Comparison of ENCODE assay signal across 1 cellular context in genomic region chr5:81908771-81909170, GRCh38.
TF ChIP-seq lines count a peak whose summit lies in the region.

No MANE protein-coding gene starts in this region.

TF ChIP-seq in K562, 482 proteins besides CTCF, POLR2A, EP300 and RAD21 (continued from another document and continues in another):
- peak; percentile 75 for TF ChIP-seq ZNF407 (IDR thresholded peaks at IDR 0.05; ENCODE audit: low read depth)
- TF ChIP-seq SPI1 (IDR thresholded peaks at IDR 0.05; ENCODE audit: borderline replicate concordance, low read depth, low read length) = 0 out of 2 replicates have a peak, but pooled peaks have one; percentile 18
- peak; percentile 61; the same call in 1 of the 2 replicates for TF ChIP-seq ATF7 (IDR thresholded peaks at IDR 0.05)
- TF ChIP-seq SNRNP70 (optimal IDR thresholded peaks at IDR 0.05; ENCODE audit: low read depth, low read length) = no peak
- TF ChIP-seq JUND (IDR thresholded peaks at IDR 0.05; ENCODE audit: borderline replicate concordance, low read depth, low read length) = 0 out of 2 replicates have a peak, but pooled peaks have one; percentile 28
- TF ChIP-seq JUND (tag; IDR thresholded peaks at IDR 0.05; ENCODE audit: borderline replicate concordance, low read depth, low read length) = peak; percentile 9; the same call in 1 of the 3 replicates
- TF ChIP-seq TARDBP (IDR thresholded peaks at IDR 0.05) = no peak
- TF ChIP-seq CREM (IDR thresholded peaks at IDR 0.05; ENCODE audit: low read depth) = 0 out of 2 replicates have a peak, but pooled peaks have one; percentile 9
- TF ChIP-seq, protein P1, sequence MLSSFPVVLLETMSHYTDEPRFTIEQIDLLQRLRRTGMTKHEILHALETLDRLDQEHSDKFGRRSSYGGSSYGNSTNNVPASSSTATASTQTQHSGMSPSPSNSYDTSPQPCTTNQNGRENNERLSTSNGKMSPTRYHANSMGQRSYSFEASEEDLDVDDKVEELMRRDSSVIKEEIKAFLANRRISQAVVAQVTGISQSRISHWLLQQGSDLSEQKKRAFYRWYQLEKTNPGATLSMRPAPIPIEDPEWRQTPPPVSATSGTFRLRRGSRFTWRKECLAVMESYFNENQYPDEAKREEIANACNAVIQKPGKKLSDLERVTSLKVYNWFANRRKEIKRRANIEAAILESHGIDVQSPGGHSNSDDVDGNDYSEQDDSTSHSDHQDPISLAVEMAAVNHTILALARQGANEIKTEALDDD (IDR thresholded peaks at IDR 0.05) = 0 out of 2 replicates have a peak, but pooled peaks have one; percentile 41
- no peak for TF ChIP-seq YBX1 (IDR thresholded peaks at IDR 0.05)
- 0 out of 4 replicates have a peak, but pooled peaks of 1 of the 2 experiments have one; percentile 19 for TF ChIP-seq RCOR1 (IDR thresholded peaks at IDR 0.05; ENCODE audit: borderline replicate concordance in 1 of 2, low read depth in 2 of 2, low read length in 2 of 2)
- no peak for TF ChIP-seq ZNF584 (CRISPR knock-in tag; IDR thresholded peaks at IDR 0.05; ENCODE audit: low read depth)
- TF ChIP-seq, protein P2, sequence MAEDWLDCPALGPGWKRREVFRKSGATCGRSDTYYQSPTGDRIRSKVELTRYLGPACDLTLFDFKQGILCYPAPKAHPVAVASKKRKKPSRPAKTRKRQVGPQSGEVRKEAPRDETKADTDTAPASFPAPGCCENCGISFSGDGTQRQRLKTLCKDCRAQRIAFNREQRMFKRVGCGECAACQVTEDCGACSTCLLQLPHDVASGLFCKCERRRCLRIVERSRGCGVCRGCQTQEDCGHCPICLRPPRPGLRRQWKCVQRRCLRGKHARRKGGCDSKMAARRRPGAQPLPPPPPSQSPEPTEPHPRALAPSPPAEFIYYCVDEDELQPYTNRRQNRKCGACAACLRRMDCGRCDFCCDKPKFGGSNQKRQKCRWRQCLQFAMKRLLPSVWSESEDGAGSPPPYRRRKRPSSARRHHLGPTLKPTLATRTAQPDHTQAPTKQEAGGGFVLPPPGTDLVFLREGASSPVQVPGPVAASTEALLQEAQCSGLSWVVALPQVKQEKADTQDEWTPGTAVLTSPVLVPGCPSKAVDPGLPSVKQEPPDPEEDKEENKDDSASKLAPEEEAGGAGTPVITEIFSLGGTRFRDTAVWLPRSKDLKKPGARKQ (CRISPR knock-in tag; IDR thresholded peaks at IDR 0.05) = no peak
- TF ChIP-seq ZFPM2 (CRISPR knock-in tag; IDR thresholded peaks at IDR 0.05) = no peak
- no peak for TF ChIP-seq ASH1L (IDR thresholded peaks at IDR 0.05; ENCODE audit: borderline replicate concordance, low read depth, partially characterized antibody)
- TF ChIP-seq TCF3 (CRISPR knock-in tag; IDR thresholded peaks at IDR 0.05) = peak; percentile 34; the same call in 1 of the 2 replicates
- no peak for TF ChIP-seq ESRRB (CRISPR knock-in tag; IDR thresholded peaks at IDR 0.05; ENCODE audit: borderline replicate concordance)
- no peak for TF ChIP-seq ZNF263 (CRISPR knock-in tag; IDR thresholded peaks at IDR 0.05; ENCODE audit: borderline replicate concordance)
- TF ChIP-seq, protein P3, sequence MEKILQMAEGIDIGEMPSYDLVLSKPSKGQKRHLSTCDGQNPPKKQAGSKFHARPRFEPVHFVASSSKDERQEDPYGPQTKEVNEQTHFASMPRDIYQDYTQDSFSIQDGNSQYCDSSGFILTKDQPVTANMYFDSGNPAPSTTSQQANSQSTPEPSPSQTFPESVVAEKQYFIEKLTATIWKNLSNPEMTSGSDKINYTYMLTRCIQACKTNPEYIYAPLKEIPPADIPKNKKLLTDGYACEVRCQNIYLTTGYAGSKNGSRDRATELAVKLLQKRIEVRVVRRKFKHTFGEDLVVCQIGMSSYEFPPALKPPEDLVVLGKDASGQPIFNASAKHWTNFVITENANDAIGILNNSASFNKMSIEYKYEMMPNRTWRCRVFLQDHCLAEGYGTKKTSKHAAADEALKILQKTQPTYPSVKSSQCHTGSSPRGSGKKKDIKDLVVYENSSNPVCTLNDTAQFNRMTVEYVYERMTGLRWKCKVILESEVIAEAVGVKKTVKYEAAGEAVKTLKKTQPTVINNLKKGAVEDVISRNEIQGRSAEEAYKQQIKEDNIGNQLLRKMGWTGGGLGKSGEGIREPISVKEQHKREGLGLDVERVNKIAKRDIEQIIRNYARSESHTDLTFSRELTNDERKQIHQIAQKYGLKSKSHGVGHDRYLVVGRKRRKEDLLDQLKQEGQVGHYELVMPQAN (IDR thresholded peaks at IDR 0.05; ENCODE audit: borderline replicate concordance) = no peak
- TF ChIP-seq NUFIP1 (IDR thresholded peaks at IDR 0.05; ENCODE audit: partially characterized antibody) = no peak
- TF ChIP-seq, protein P4, sequence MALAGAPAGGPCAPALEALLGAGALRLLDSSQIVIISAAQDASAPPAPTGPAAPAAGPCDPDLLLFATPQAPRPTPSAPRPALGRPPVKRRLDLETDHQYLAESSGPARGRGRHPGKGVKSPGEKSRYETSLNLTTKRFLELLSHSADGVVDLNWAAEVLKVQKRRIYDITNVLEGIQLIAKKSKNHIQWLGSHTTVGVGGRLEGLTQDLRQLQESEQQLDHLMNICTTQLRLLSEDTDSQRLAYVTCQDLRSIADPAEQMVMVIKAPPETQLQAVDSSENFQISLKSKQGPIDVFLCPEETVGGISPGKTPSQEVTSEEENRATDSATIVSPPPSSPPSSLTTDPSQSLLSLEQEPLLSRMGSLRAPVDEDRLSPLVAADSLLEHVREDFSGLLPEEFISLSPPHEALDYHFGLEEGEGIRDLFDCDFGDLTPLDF (CRISPR knock-in tag; IDR thresholded peaks at IDR 0.05) = no peak
- no peak for TF ChIP-seq ZNF518B (CRISPR knock-in tag; IDR thresholded peaks at IDR 0.05)
- no peak for TF ChIP-seq DACH1 (IDR thresholded peaks at IDR 0.05; ENCODE audit: partially characterized antibody)
- TF ChIP-seq HDAC3 (IDR thresholded peaks at IDR 0.05; ENCODE audit: borderline replicate concordance, partially characterized antibody) = no peak
- no peak for TF ChIP-seq DDX20 (tag; IDR thresholded peaks at IDR 0.05; ENCODE audit: low read depth)
- 0 out of 2 replicates have a peak, but pooled peaks have one; percentile 32 for TF ChIP-seq FOXA1 (IDR thresholded peaks at IDR 0.05; ENCODE audit: borderline replicate concordance)
- TF ChIP-seq ZNF830 (CRISPR knock-in tag; IDR thresholded peaks at IDR 0.05) = no peak
- TF ChIP-seq CBFA2T3 (IDR thresholded peaks at IDR 0.05) = peak; percentile 54; the same call in 1 of the 2 replicates
